In the genomic region with DNA sequence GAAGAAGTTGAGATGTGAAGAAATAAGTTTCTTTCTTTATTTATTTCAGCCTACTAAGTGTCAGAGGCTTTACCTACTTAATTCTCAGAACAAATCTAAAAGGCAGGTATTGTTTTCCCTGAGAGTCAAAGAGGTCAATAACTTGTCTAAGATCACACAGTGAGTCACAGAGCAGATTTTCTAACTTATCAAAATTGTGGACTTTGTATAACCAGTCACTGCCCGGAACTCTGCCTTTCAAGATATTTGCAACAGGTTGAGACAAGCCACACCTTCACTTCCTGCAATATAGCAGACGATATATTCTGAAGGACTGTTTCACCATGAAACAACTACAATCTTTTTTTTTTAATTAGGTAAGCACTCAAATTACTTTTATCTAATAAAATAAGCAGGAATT, we compare ENCODE assay signal across 27 cellular contexts. TPM values are rescaled to one million over a fixed set of nuclear protein-coding genes. Genes with fewer than 3 reads are reported as not detected.
"Had no signal": no experiment of that assay in that cellular context is flagged by ENCODE, and none has a peak within 500 bp of the region (broad histone marks: within the 10 kb centered on the region; RNA-seq: fewer than 3 reads in every experiment).

No MANE protein-coding gene starts in this region.

- H3K27ac Mint-ChIP-seq: activated CD4-positive, alpha-beta T cell treated with anti-CD3 and anti-CD28 coated beads, Interleukin-2, amount 10 ng/mL, durations not matched to agents 7 days and 5 days; activated CD8-positive, alpha-beta T cell treated with anti-CD3 and anti-CD28 coated beads, Interleukin-2, amount 10 ng/mL, durations not matched to agents 7 days and 5 days; activated naive CD4-positive, alpha-beta T cell treated with anti-CD3 and anti-CD28 coated beads, Interleukin-2, amount 50 U/mL, for 72 hours; immature natural killer cell; nephron progenitor cell; stimulated activated effector memory CD8-positive, alpha-beta T cell treated with anti-CD3 and anti-CD28 coated beads, Interleukin-12 subunit alpha, Interleukin-12 subunit beta, amount 100 ng/mL, for 72 hours had no signal

- H3K4me1 Mint-ChIP-seq: activated CD4-positive, alpha-beta T cell treated with anti-CD3 and anti-CD28 coated beads, Interleukin-2, amount 10 ng/mL, durations not matched to agents 7 days and 5 days; central memory CD8-positive, alpha-beta T cell; immature natural killer cell; nephron progenitor cell; stimulated activated effector memory CD8-positive, alpha-beta T cell treated with anti-CD3 and anti-CD28 coated beads, Interleukin-12 subunit alpha, Interleukin-12 subunit beta, amount 100 ng/mL, for 72 hours; stimulated activated naive CD8-positive, alpha-beta T cell treated with anti-CD3 and anti-CD28 coated beads, Interleukin-15, amount 100 ng/mL, for 72 hours had no signal

- H3K36me3 Mint-ChIP-seq: activated naive CD4-positive, alpha-beta T cell treated with anti-CD3 and anti-CD28 coated beads, Interleukin-2, amount 50 U/mL, for 72 hours; immature natural killer cell; stimulated activated effector memory CD8-positive, alpha-beta T cell treated with anti-CD3 and anti-CD28 coated beads, Interleukin-12 subunit alpha, Interleukin-12 subunit beta, amount 100 ng/mL, for 72 hours had no signal

- DNase-seq: activated CD4-positive, alpha-beta T cell treated with anti-CD3 and anti-CD28 coated beads, Interleukin-2, amount 10 ng/mL, durations not matched to agents 7 days and 5 days; activated CD4-positive, CD25-positive, alpha-beta regulatory T cell treated with anti-CD3 and anti-CD28 coated beads, Interleukin-2, amount 50 U/mL, for 72 hours; activated CD8-positive, alpha-beta T cell treated with anti-CD3 and anti-CD28 coated beads, Interleukin-2, amount 10 ng/mL, durations not matched to agents 7 days and 5 days; brain microvascular endothelial cell; cortex of kidney; erythroblast; foreskin melanocyte; immature natural killer cell; kidney glomerular epithelial cell; left ventricle myocardium superior; midbrain; nephron progenitor cell; pancreas; right cardiac atrium; stimulated activated CD4-positive, alpha-beta T cell treated with anti-CD3 and anti-CD28 coated beads, Interleukin-1b, Interleukin-23, amount 100 ng/mL, for 48 hours; stimulated activated naive CD8-positive, alpha-beta T cell treated with anti-CD3 and anti-CD28 coated beads, Interleukin-15, amount 100 ng/mL, for 72 hours; T-helper 1 cell; transverse colon; WERI-Rb-1 had no signal

- H3K36me3 ChIP-seq: ascending aorta, brain microvascular endothelial cell, pancreas, suprapubic skin, transverse colon, vagina, WERI-Rb-1 had no signal

- ATAC-seq: activated CD8-positive, alpha-beta T cell treated with anti-CD3 and anti-CD28 coated beads, Interleukin-2, amount 10 ng/mL, durations not matched to agents 7 days and 5 days; activated naive CD4-positive, alpha-beta T cell treated with anti-CD3 and anti-CD28 coated beads, Interleukin-2, amount 50 U/mL, for 72 hours; left ventricle myocardium superior; right cardiac atrium; stimulated activated effector memory CD8-positive, alpha-beta T cell treated with anti-CD3 and anti-CD28 coated beads, Interleukin-12 subunit alpha, Interleukin-12 subunit beta, amount 100 ng/mL, for 72 hours; stimulated activated naive CD8-positive, alpha-beta T cell treated with anti-CD3 and anti-CD28 coated beads, Interleukin-15, amount 100 ng/mL, for 72 hours had no signal

- H3K4me3 Mint-ChIP-seq: activated CD4-positive, alpha-beta T cell treated with anti-CD3 and anti-CD28 coated beads, Interleukin-2, amount 10 ng/mL, durations not matched to agents 7 days and 5 days; activated CD8-positive, alpha-beta T cell treated with anti-CD3 and anti-CD28 coated beads, Interleukin-2, amount 10 ng/mL, durations not matched to agents 7 days and 5 days; central memory CD8-positive, alpha-beta T cell; immature natural killer cell; nephron progenitor cell; stimulated activated effector memory CD8-positive, alpha-beta T cell treated with anti-CD3 and anti-CD28 coated beads, Interleukin-12 subunit alpha, Interleukin-12 subunit beta, amount 100 ng/mL, for 72 hours; stimulated activated naive CD8-positive, alpha-beta T cell treated with anti-CD3 and anti-CD28 coated beads, Interleukin-15, amount 100 ng/mL, for 72 hours had no signal

- H3K9me3 Mint-ChIP-seq: activated CD4-positive, alpha-beta T cell treated with anti-CD3 and anti-CD28 coated beads, Interleukin-2, amount 10 ng/mL, durations not matched to agents 7 days and 5 days; activated naive CD4-positive, alpha-beta T cell treated with anti-CD3 and anti-CD28 coated beads, Interleukin-2, amount 50 U/mL, for 72 hours; central memory CD8-positive, alpha-beta T cell; nephron progenitor cell; stimulated activated effector memory CD8-positive, alpha-beta T cell treated with anti-CD3 and anti-CD28 coated beads, Interleukin-12 subunit alpha, Interleukin-12 subunit beta, amount 100 ng/mL, for 72 hours; stimulated activated naive CD8-positive, alpha-beta T cell treated with anti-CD3 and anti-CD28 coated beads, Interleukin-15, amount 100 ng/mL, for 72 hours had no signal

- H3K4me1 ChIP-seq: ascending aorta, pancreas, vagina had no signal

- H3K27me3 ChIP-seq: ascending aorta, brain microvascular endothelial cell, suprapubic skin, transverse colon, vagina had no signal

- H3K9me3 ChIP-seq: ascending aorta, pancreas, suprapubic skin, transverse colon, vagina had no signal

- H3K27ac ChIP-seq: ascending aorta, brain microvascular endothelial cell, pancreas, suprapubic skin, transverse colon, vagina, WERI-Rb-1 had no signal

- H3K4me3 ChIP-seq: ascending aorta, pancreas, suprapubic skin, transverse colon, vagina had no signal

RNA-seq across cellular contexts. Expression of gene MMP3, which starts 10.5 kb away (rescaled TPM):
- total RNA-seq: activated CD4-positive, alpha-beta T cell treated with anti-CD3 and anti-CD28 coated beads, Interleukin-2, amount 10 ng/mL, durations not matched to agents 7 days and 5 days; activated CD8-positive, alpha-beta T cell treated with anti-CD3 and anti-CD28 coated beads, Interleukin-2, amount 10 ng/mL, durations not matched to agents 7 days and 5 days; activated naive CD4-positive, alpha-beta T cell treated with anti-CD3 and anti-CD28 coated beads, Interleukin-2, amount 50 U/mL, for 72 hours; ascending aorta; left ventricle myocardium superior; pulmonary artery endothelial cell; right cardiac atrium; skeletal muscle tissue; vagina had no signal
- polyA plus RNA-seq: immature natural killer cell, right cardiac atrium had no signal

RNA-seq across cellular contexts. Expression of gene MMP12, which starts 20.8 kb away (rescaled TPM):
- total RNA-seq: activated CD4-positive, alpha-beta T cell treated with anti-CD3 and anti-CD28 coated beads, Interleukin-2, amount 10 ng/mL, durations not matched to agents 7 days and 5 days; activated CD8-positive, alpha-beta T cell treated with anti-CD3 and anti-CD28 coated beads, Interleukin-2, amount 10 ng/mL, durations not matched to agents 7 days and 5 days; activated naive CD4-positive, alpha-beta T cell treated with anti-CD3 and anti-CD28 coated beads, Interleukin-2, amount 50 U/mL, for 72 hours; ascending aorta; left ventricle myocardium superior; pulmonary artery endothelial cell; right cardiac atrium; skeletal muscle tissue; suprapubic skin; vagina had no signal
- polyA plus RNA-seq: immature natural killer cell, pancreas, right cardiac atrium had no signal

RNA-seq across cellular contexts. Expression of gene MMP1, which starts 56.0 kb away (rescaled TPM):
- total RNA-seq: activated CD4-positive, alpha-beta T cell treated with anti-CD3 and anti-CD28 coated beads, Interleukin-2, amount 10 ng/mL, durations not matched to agents 7 days and 5 days; activated CD8-positive, alpha-beta T cell treated with anti-CD3 and anti-CD28 coated beads, Interleukin-2, amount 10 ng/mL, durations not matched to agents 7 days and 5 days; activated naive CD4-positive, alpha-beta T cell treated with anti-CD3 and anti-CD28 coated beads, Interleukin-2, amount 50 U/mL, for 72 hours; ascending aorta; left ventricle myocardium superior; vagina had no signal
- polyA plus RNA-seq: immature natural killer cell had no signal
